Comparison of ENCODE assay signal across 1 cellular context in genomic region chr17:76480676-76481075, GRCh38.
TF ChIP-seq lines count a peak whose summit lies in the region.

No MANE protein-coding gene starts in this region.

TF ChIP-seq in IMR-90, 13 proteins besides CTCF, POLR2A, EP300 and RAD21 (continued from another document):
- TF ChIP-seq FOS (IDR thresholded peaks at IDR 0.05; ENCODE audit: low read depth, low read length) (no peak), CEBPB (IDR thresholded peaks at IDR 0.05; ENCODE audit: low read depth, low read length) (no peak), RFX5 (IDR thresholded peaks at IDR 0.05; ENCODE audit: low read depth, low read length) (no peak), NFE2L2 (IDR thresholded peaks at IDR 0.05; ENCODE audit: low read depth, low read length) (no peak), SMC3 (IDR thresholded peaks at IDR 0.05; ENCODE audit: low read depth, low read length) (no peak), BHLHE40 (IDR thresholded peaks at IDR 0.05; ENCODE audit: low read depth, low read length) (no peak), RCOR1 (IDR thresholded peaks at IDR 0.05; ENCODE audit: insufficient replicate concordance, low read length) (no peak)
- TF ChIP-seq, protein P1, sequence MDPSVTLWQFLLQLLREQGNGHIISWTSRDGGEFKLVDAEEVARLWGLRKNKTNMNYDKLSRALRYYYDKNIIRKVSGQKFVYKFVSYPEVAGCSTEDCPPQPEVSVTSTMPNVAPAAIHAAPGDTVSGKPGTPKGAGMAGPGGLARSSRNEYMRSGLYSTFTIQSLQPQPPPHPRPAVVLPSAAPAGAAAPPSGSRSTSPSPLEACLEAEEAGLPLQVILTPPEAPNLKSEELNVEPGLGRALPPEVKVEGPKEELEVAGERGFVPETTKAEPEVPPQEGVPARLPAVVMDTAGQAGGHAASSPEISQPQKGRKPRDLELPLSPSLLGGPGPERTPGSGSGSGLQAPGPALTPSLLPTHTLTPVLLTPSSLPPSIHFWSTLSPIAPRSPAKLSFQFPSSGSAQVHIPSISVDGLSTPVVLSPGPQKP (IDR thresholded peaks at IDR 0.05; ENCODE audit: borderline replicate concordance, low read depth, low read length): no peak
- TF ChIP-seq, protein P2, sequence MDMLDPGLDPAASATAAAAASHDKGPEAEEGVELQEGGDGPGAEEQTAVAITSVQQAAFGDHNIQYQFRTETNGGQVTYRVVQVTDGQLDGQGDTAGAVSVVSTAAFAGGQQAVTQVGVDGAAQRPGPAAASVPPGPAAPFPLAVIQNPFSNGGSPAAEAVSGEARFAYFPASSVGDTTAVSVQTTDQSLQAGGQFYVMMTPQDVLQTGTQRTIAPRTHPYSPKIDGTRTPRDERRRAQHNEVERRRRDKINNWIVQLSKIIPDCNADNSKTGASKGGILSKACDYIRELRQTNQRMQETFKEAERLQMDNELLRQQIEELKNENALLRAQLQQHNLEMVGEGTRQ (IDR thresholded peaks at IDR 0.05; ENCODE audit: low read depth, low read length): no peak
